29 cellular contexts compared by ENCODE assay signal in genomic region chr15:53739651-53740050, GRCh38. TPM values are rescaled to one million over a fixed set of nuclear protein-coding genes. Genes with fewer than 3 reads are reported as not detected.
"Had no signal": no experiment of that assay in that cellular context is flagged by ENCODE, and none has a peak within 500 bp of the region (broad histone marks: within the 10 kb centered on the region; RNA-seq: fewer than 3 reads in every experiment).

No MANE protein-coding gene starts in this region.

- H3K27ac Mint-ChIP-seq: activated B cell treated with CpG ODN at 0.5 μM for 24 hours; activated CD8-positive, alpha-beta T cell treated with anti-CD3 and anti-CD28 coated beads for 36 hours; activated naive CD4-positive, alpha-beta T cell treated with anti-CD3 and anti-CD28 coated beads, Interleukin-2, amount 50 U/mL, for 24 hours; activated naive CD8-positive, alpha-beta T cell treated with anti-CD3 and anti-CD28 coated beads, Interleukin-2, amount 50 U/mL, for 24 hours; activated T-helper 2 cell treated with anti-CD3 and anti-CD28 coated beads, Interferon-gamma antibody, Interleukin-2, Interleukin-4, amounts not matched to agents 10 μg/mL and 5 μg/mL and 100 μg/mL, durations not matched to agents 14 hours and 24 hours and 36 hours; dendritic cell treated with granulocyte-macrophage colony-stimulating factor and Interleukin-4, amounts not matched to agents 40 ng/mL and 50 ng/mL, for 4 days; mesothelial cell of epicardium; naive thymus-derived CD4-positive, alpha-beta T cell; T-helper 2 cell treated with Interferon-gamma antibody and Interleukin-4, amounts not matched to agents 5 μg/mL and 100 μg/mL, for 36 hours had no signal

- H3K4me1 Mint-ChIP-seq: activated B cell treated with CpG ODN at 0.5 μM for 24 hours; activated naive CD4-positive, alpha-beta T cell treated with anti-CD3 and anti-CD28 coated beads, Interleukin-2, amount 50 U/mL, for 24 hours; activated naive CD8-positive, alpha-beta T cell treated with anti-CD3 and anti-CD28 coated beads, Interleukin-2, amount 50 U/mL, for 24 hours; mesothelial cell of epicardium; naive thymus-derived CD4-positive, alpha-beta T cell; neural crest cell had no signal

- ATAC-seq: activated CD8-positive, alpha-beta T cell treated with anti-CD3 and anti-CD28 coated beads for 36 hours; activated naive CD8-positive, alpha-beta T cell treated with anti-CD3 and anti-CD28 coated beads, Interleukin-2, amount 50 U/mL, for 24 hours; gastrocnemius medialis; naive thymus-derived CD4-positive, alpha-beta T cell; psoas muscle had no signal

- H3K4me1 ChIP-seq: breast epithelium, gastrocnemius medialis, left ventricle myocardium inferior, parathyroid adenoma, psoas muscle, right atrium auricular region, spleen, suprapubic skin had no signal

- H3K27me3 ChIP-seq: breast epithelium, gastrocnemius medialis, right atrium auricular region, suprapubic skin, tibial nerve had no signal

- H3K36me3 Mint-ChIP-seq: activated naive CD4-positive, alpha-beta T cell treated with anti-CD3 and anti-CD28 coated beads, Interleukin-2, amount 50 U/mL, for 24 hours; mesothelial cell of epicardium; naive thymus-derived CD4-positive, alpha-beta T cell had no signal

- H3K9me3 ChIP-seq: breast epithelium, gastrocnemius medialis, left ventricle myocardium inferior, psoas muscle, right atrium auricular region, spleen, suprapubic skin, tibial nerve had no signal

- DNase-seq: activated B cell treated with CpG ODN at 0.5 μM for 24 hours; activated CD4-positive, alpha-beta T cell treated with anti-CD3 and anti-CD28 coated beads, Interleukin-2, amount 50 U/mL, for 1 hour; activated CD8-positive, alpha-beta T cell treated with anti-CD3 and anti-CD28 coated beads for 36 hours; activated naive CD8-positive, alpha-beta T cell treated with anti-CD3 and anti-CD28 coated beads, Interleukin-2, amount 50 U/mL, for 24 hours; activated T-cell treated with anti-CD3 and anti-CD28 coated beads, Interleukin-2, amount 50 U/mL, for 48 hours; amygdala; central memory CD4-positive, alpha-beta T cell; gastrocnemius medialis; hippocampal formation; left ventricle myocardium inferior; mammary epithelial cell; naive thymus-derived CD4-positive, alpha-beta T cell; nucleus accumbens; psoas muscle; spleen; stimulated activated naive CD4-positive, alpha-beta T cell; T-helper 1 cell had no signal

- H3K9me3 Mint-ChIP-seq: activated B cell treated with CpG ODN at 0.5 μM for 24 hours; activated CD8-positive, alpha-beta T cell treated with anti-CD3 and anti-CD28 coated beads for 36 hours; activated naive CD4-positive, alpha-beta T cell treated with anti-CD3 and anti-CD28 coated beads, Interleukin-2, amount 50 U/mL, for 24 hours; activated naive CD8-positive, alpha-beta T cell treated with anti-CD3 and anti-CD28 coated beads, Interleukin-2, amount 50 U/mL, for 24 hours; activated T-helper 2 cell treated with anti-CD3 and anti-CD28 coated beads, Interferon-gamma antibody, Interleukin-2, Interleukin-4, amounts not matched to agents 10 μg/mL and 5 μg/mL and 100 μg/mL, durations not matched to agents 14 hours and 24 hours and 36 hours; dendritic cell treated with granulocyte-macrophage colony-stimulating factor and Interleukin-4, amounts not matched to agents 40 ng/mL and 50 ng/mL, for 4 days; mesothelial cell of epicardium; neural crest cell; T-helper 2 cell treated with Interferon-gamma antibody and Interleukin-4, amounts not matched to agents 5 μg/mL and 100 μg/mL, for 36 hours had no signal

- H3K36me3 ChIP-seq: breast epithelium, gastrocnemius medialis, left ventricle myocardium inferior, right atrium auricular region, spleen, suprapubic skin, tibial nerve had no signal

- H3K4me3 Mint-ChIP-seq: activated B cell treated with CpG ODN at 0.5 μM for 24 hours; activated CD8-positive, alpha-beta T cell treated with anti-CD3 and anti-CD28 coated beads for 36 hours; activated naive CD4-positive, alpha-beta T cell treated with anti-CD3 and anti-CD28 coated beads, Interleukin-2, amount 50 U/mL, for 24 hours; activated naive CD8-positive, alpha-beta T cell treated with anti-CD3 and anti-CD28 coated beads, Interleukin-2, amount 50 U/mL, for 24 hours; dendritic cell treated with granulocyte-macrophage colony-stimulating factor and Interleukin-4, amounts not matched to agents 40 ng/mL and 50 ng/mL, for 4 days; mesothelial cell of epicardium; naive thymus-derived CD4-positive, alpha-beta T cell; neural crest cell; T-helper 2 cell treated with Interferon-gamma antibody and Interleukin-4, amounts not matched to agents 5 μg/mL and 100 μg/mL, for 36 hours had no signal

- H3K27ac ChIP-seq: breast epithelium, epithelial cell of prostate, gastrocnemius medialis, left ventricle myocardium inferior, parathyroid adenoma, psoas muscle, right atrium auricular region, spleen, suprapubic skin, tibial nerve had no signal

- H3K4me3 ChIP-seq: breast epithelium, gastrocnemius medialis, left ventricle myocardium inferior, psoas muscle, right atrium auricular region, spleen, suprapubic skin, tibial nerve had no signal

- H3K27me3 Mint-ChIP-seq: activated B cell treated with CpG ODN at 0.5 μM for 24 hours; dendritic cell treated with granulocyte-macrophage colony-stimulating factor and Interleukin-4, amounts not matched to agents 40 ng/mL and 50 ng/mL, for 4 days had no signal

RNA-seq across cellular contexts. Expression of gene WDR72, which starts 19.8 kb away (rescaled TPM):
- total RNA-seq: activated B cell treated with CpG ODN at 0.5 μM for 24 hours; activated CD8-positive, alpha-beta T cell treated with anti-CD3 and anti-CD28 coated beads for 36 hours; activated T-helper 2 cell treated with anti-CD3 and anti-CD28 coated beads, Interferon-gamma antibody, Interleukin-2, Interleukin-4, amounts not matched to agents 10 μg/mL and 5 μg/mL and 100 μg/mL, durations not matched to agents 14 hours and 24 hours and 36 hours; left ventricle myocardium inferior; naive thymus-derived CD4-positive, alpha-beta T cell; psoas muscle; spleen; tibial nerve had no signal
